In genomic region chr7:130367836-130368235, GRCh38 we compare ENCODE assay signal across 27 cellular contexts. TPM values are rescaled to one million over a fixed set of nuclear protein-coding genes. Genes with fewer than 3 reads are reported as not detected.
DNase-seq lines count a peak whose midpoint lies in the region; ATAC-seq and TF ChIP-seq lines count a peak whose summit lies in the region.
"Had no signal": no experiment of that assay in that cellular context is flagged by ENCODE, and none has a peak within 500 bp of the region (broad histone marks: within the 10 kb centered on the region; RNA-seq: fewer than 3 reads in every experiment).

No MANE protein-coding gene starts in this region.

- no peaks in the 10 kb centered on the region for H3K27me3 Mint-ChIP-seq in stimulated activated naive CD8-positive, alpha-beta T cell treated with anti-CD3 and anti-CD28 coated beads, Interleukin-15, amount 100 ng/mL, for 72 hours
- H3K27me3 Mint-ChIP-seq in activated naive CD8-positive, alpha-beta T cell treated with anti-CD3 and anti-CD28 coated beads for 36 hours = no peaks in the 10 kb centered on the region
- no peaks in the 10 kb centered on the region for H3K27me3 Mint-ChIP-seq in naive thymus-derived CD8-positive, alpha-beta T cell
- H3K27me3 Mint-ChIP-seq: activated CD4-positive, alpha-beta memory T cell treated with anti-CD3 and anti-CD28 coated beads, Interleukin-2, amount 10 ng/mL, durations not matched to agents 7 days and 5 days; natural killer cell treated with Interleukin-12 subunit alpha and Interleukin-12 subunit beta and Interleukin-15 and Interleukin-18, amount 100 ng/mL, for 72 hours; T-cell had no signal

- peaks cover 6% of the 10 kb centered on the region for H3K36me3 Mint-ChIP-seq in activated naive CD8-positive, alpha-beta T cell treated with anti-CD3 and anti-CD28 coated beads for 36 hours
- H3K36me3 Mint-ChIP-seq in naive thymus-derived CD8-positive, alpha-beta T cell = peaks cover 0 to 3% (median 0%) of the 10 kb centered on the region in 3 donors
- H3K36me3 Mint-ChIP-seq: natural killer cell treated with Interleukin-12 subunit alpha and Interleukin-12 subunit beta and Interleukin-15 and Interleukin-18, amount 100 ng/mL, for 72 hours; T-cell had no signal

- H3K4me3 Mint-ChIP-seq in stimulated activated naive CD8-positive, alpha-beta T cell treated with anti-CD3 and anti-CD28 coated beads, Interleukin-15, amount 100 ng/mL, for 72 hours = peak overlapping the region; percentile 74 to 85
- peak overlapping the region; percentile 75 for H3K4me3 Mint-ChIP-seq in activated naive CD8-positive, alpha-beta T cell treated with anti-CD3 and anti-CD28 coated beads for 36 hours
- peak overlapping the region in 9 of 10 donors; percentile 69 to 90 (median 86) for H3K4me3 Mint-ChIP-seq in naive thymus-derived CD8-positive, alpha-beta T cell
- H3K4me3 Mint-ChIP-seq: activated CD4-positive, alpha-beta memory T cell treated with anti-CD3 and anti-CD28 coated beads, Interleukin-2, amount 10 ng/mL, durations not matched to agents 7 days and 5 days; natural killer cell treated with Interleukin-12 subunit alpha and Interleukin-12 subunit beta and Interleukin-15 and Interleukin-18, amount 100 ng/mL, for 72 hours had no signal

- ATAC-seq in stimulated activated naive CD8-positive, alpha-beta T cell treated with anti-CD3 and anti-CD28 coated beads, Interleukin-15, amount 100 ng/mL, for 72 hours = peak; percentile 8
- no peak for ATAC-seq in stimulated activated naive CD8-positive, alpha-beta T cell treated with anti-CD3 and anti-CD28 coated beads, Interleukin-15, Interleukin-2, amounts not matched to agents 100 U/mL and 50 U/mL, for 24 hours
- no peak for ATAC-seq in naive thymus-derived CD8-positive, alpha-beta T cell
- ATAC-seq: GM12878; natural killer cell treated with Interleukin-12 subunit alpha and Interleukin-12 subunit beta and Interleukin-15 and Interleukin-18, amount 100 ng/mL, for 72 hours; pancreas had no signal

- in situ Hi-C loops in brain microvascular endothelial cell (cut with HindIII; ENCODE audit: low pct_ligation_motif_present, low sequenced_read_pairs) = no loop called here

- POLR2A ChIA-PET in naive thymus-derived CD8-positive, alpha-beta T cell (lab: Charles Lee) = interaction anchor here (0.8 to 2.3 kb wide), 5 partner anchors 27 to 94 kb away, joined by 3 to 12 read pairs (median 4); no protein-coding TSS in a partner anchor

- no peak overlapping the region for H3K27ac ChIP-seq in brain microvascular endothelial cell
- H3K27ac ChIP-seq: BLaER1, SJSA1 had no signal

- H3K9me3 Mint-ChIP-seq in stimulated activated naive CD8-positive, alpha-beta T cell treated with anti-CD3 and anti-CD28 coated beads, Interleukin-15, amount 100 ng/mL, for 72 hours = peaks cover 0 to 9% of the 10 kb centered on the region in 2 donors
- H3K9me3 Mint-ChIP-seq in activated naive CD8-positive, alpha-beta T cell treated with anti-CD3 and anti-CD28 coated beads for 36 hours = peaks cover 2% of the 10 kb centered on the region
- peaks cover 0 to 3% (median 0%) of the 10 kb centered on the region in 9 donors for H3K9me3 Mint-ChIP-seq in naive thymus-derived CD8-positive, alpha-beta T cell
- H3K9me3 Mint-ChIP-seq: activated CD4-positive, alpha-beta memory T cell treated with anti-CD3 and anti-CD28 coated beads, Interleukin-2, amount 10 ng/mL, durations not matched to agents 7 days and 5 days; natural killer cell treated with Interleukin-12 subunit alpha and Interleukin-12 subunit beta and Interleukin-15 and Interleukin-18, amount 100 ng/mL, for 72 hours; T-cell had no signal

- no peak for DNase-seq in stimulated activated naive CD8-positive, alpha-beta T cell treated with anti-CD3 and anti-CD28 coated beads, Interleukin-15, amount 100 ng/mL, for 72 hours
- no peak for DNase-seq in stimulated activated naive CD8-positive, alpha-beta T cell treated with anti-CD3 and anti-CD28 coated beads, Interleukin-15, Interleukin-2, amounts not matched to agents 100 U/mL and 50 U/mL, for 24 hours
- DNase-seq in activated naive CD8-positive, alpha-beta T cell treated with anti-CD3 and anti-CD28 coated beads for 36 hours = no peak
- peak in 2 of 10 donors; percentile 5 to 6 for DNase-seq in naive thymus-derived CD8-positive, alpha-beta T cell
- no peak for DNase-seq in brain microvascular endothelial cell
- no peak for DNase-seq in occipital lobe (lab: John Stamatoyannopoulos, UW)
- DNase-seq in stimulated activated CD4-positive, alpha-beta T cell treated with anti-CD3 and anti-CD28 coated beads, Interleukin-1b, Interleukin-23, amount 100 ng/mL, for 48 hours = no peak
- DNase-seq: activated CD4-positive, alpha-beta memory T cell treated with anti-CD3 and anti-CD28 coated beads, Interleukin-2, amount 10 ng/mL, durations not matched to agents 7 days and 5 days; activated CD4-positive, CD25-positive, alpha-beta regulatory T cell treated with anti-CD3 and anti-CD28 coated beads, Interleukin-2, amount 50 U/mL, for 72 hours; activated gamma-delta T cell; effector CD4-positive, alpha-beta T cell; MG63; NCI-H1105 treated with DMSO at 0.1 percent for 48 hours; NCI-H2029; NCI-H526 treated with DMSO at 0.1 percent for 48 hours; stimulated activated CD4-positive, alpha-beta T cell treated with anti-CD3 and anti-CD28 coated beads, Interleukin-2, amount 100 ng/mL, for 48 hours had no signal

- no peaks in the 10 kb centered on the region for H3K36me3 ChIP-seq in brain microvascular endothelial cell (replicated peaks)
- H3K36me3 ChIP-seq: BLaER1, MG63, pancreas, SJSA1, spleen had no signal

- no peak overlapping the region for H3K4me3 ChIP-seq in brain microvascular endothelial cell (ENCODE audit: low read depth, low read length)
- H3K4me3 ChIP-seq: BLaER1, GM12878, MG63, pancreas, SJSA1 had no signal

- peaks cover 71% of the 10 kb centered on the region for H3K4me1 Mint-ChIP-seq in stimulated activated naive CD8-positive, alpha-beta T cell treated with anti-CD3 and anti-CD28 coated beads, Interleukin-15, amount 100 ng/mL, for 72 hours
- peaks cover 46% of the 10 kb centered on the region for H3K4me1 Mint-ChIP-seq in activated naive CD8-positive, alpha-beta T cell treated with anti-CD3 and anti-CD28 coated beads for 36 hours
- H3K4me1 Mint-ChIP-seq in naive thymus-derived CD8-positive, alpha-beta T cell = peaks cover 17 to 72% (median 50%) of the 10 kb centered on the region in 4 donors

- TF ChIP-seq CTCF in brain microvascular endothelial cell (IDR thresholded peaks at IDR 0.05; ENCODE audit: low read depth, low read length, missing control alignments) = no peak

- peak overlapping the region in 1 of 2 donors; percentile 85 for H3K27ac Mint-ChIP-seq in stimulated activated naive CD8-positive, alpha-beta T cell treated with anti-CD3 and anti-CD28 coated beads, Interleukin-15, amount 100 ng/mL, for 72 hours
- peak overlapping the region; percentile 91 for H3K27ac Mint-ChIP-seq in activated naive CD8-positive, alpha-beta T cell treated with anti-CD3 and anti-CD28 coated beads for 36 hours
- H3K27ac Mint-ChIP-seq in naive thymus-derived CD8-positive, alpha-beta T cell = peak overlapping the region; percentile 79 to 98 (median 94)
- H3K27ac Mint-ChIP-seq: activated CD4-positive, alpha-beta memory T cell treated with anti-CD3 and anti-CD28 coated beads, Interleukin-2, amount 10 ng/mL, durations not matched to agents 7 days and 5 days; natural killer cell treated with Interleukin-12 subunit alpha and Interleukin-12 subunit beta and Interleukin-15 and Interleukin-18, amount 100 ng/mL, for 72 hours had no signal

- H3K27me3 ChIP-seq in brain microvascular endothelial cell (replicated peaks) = no peaks in the 10 kb centered on the region
- H3K27me3 ChIP-seq: BLaER1, MG63, pancreas, SJSA1, spleen had no signal

RNA-seq across cellular contexts. Expression of gene CPA1, which starts 12.5 kb away (rescaled TPM):
- not detected for total RNA-seq in activated naive CD8-positive, alpha-beta T cell treated with anti-CD3 and anti-CD28 coated beads for 36 hours
- total RNA-seq in naive thymus-derived CD8-positive, alpha-beta T cell = not detected
- polyA plus RNA-seq in naive thymus-derived CD8-positive, alpha-beta T cell = under 1 TPM in 1 of 3 donors, not detected in 2; 0.26 TPM
- not detected for total RNA-seq in occipital lobe
- total RNA-seq: activated CD4-positive, alpha-beta memory T cell treated with anti-CD3 and anti-CD28 coated beads, Interleukin-2, amount 10 ng/mL, durations not matched to agents 7 days and 5 days; glomerular endothelial cell; HT-29; natural killer cell treated with Interleukin-12 subunit alpha and Interleukin-12 subunit beta and Interleukin-15 and Interleukin-18, amount 100 ng/mL, for 72 hours; SJSA1; temporal lobe had no signal
- polyA plus RNA-seq: GM12878 had no signal

RNA-seq across cellular contexts. Expression of gene CPA5, which starts 23.2 kb away (rescaled TPM):
- total RNA-seq in activated naive CD8-positive, alpha-beta T cell treated with anti-CD3 and anti-CD28 coated beads for 36 hours = 1 to 10 TPM; 3.5 to 3.6 TPM
- total RNA-seq in naive thymus-derived CD8-positive, alpha-beta T cell = 10 to 100 TPM in 1 of 2 experiments, 1 to 10 TPM in 1; 9.4 to 14.7 TPM
- 100 to 1,000 TPM in 1 of 3 donors, 10 to 100 TPM in 2; 56.8 to 159 (median 69.2) TPM for polyA plus RNA-seq in naive thymus-derived CD8-positive, alpha-beta T cell
- total RNA-seq in occipital lobe = not detected
- total RNA-seq: activated CD4-positive, alpha-beta memory T cell treated with anti-CD3 and anti-CD28 coated beads, Interleukin-2, amount 10 ng/mL, durations not matched to agents 7 days and 5 days; glomerular endothelial cell; HT-29; liver; natural killer cell treated with Interleukin-12 subunit alpha and Interleukin-12 subunit beta and Interleukin-15 and Interleukin-18, amount 100 ng/mL, for 72 hours; temporal lobe had no signal
